Comparison of ENCODE assay signal across 11 cellular contexts in the genomic region with DNA sequence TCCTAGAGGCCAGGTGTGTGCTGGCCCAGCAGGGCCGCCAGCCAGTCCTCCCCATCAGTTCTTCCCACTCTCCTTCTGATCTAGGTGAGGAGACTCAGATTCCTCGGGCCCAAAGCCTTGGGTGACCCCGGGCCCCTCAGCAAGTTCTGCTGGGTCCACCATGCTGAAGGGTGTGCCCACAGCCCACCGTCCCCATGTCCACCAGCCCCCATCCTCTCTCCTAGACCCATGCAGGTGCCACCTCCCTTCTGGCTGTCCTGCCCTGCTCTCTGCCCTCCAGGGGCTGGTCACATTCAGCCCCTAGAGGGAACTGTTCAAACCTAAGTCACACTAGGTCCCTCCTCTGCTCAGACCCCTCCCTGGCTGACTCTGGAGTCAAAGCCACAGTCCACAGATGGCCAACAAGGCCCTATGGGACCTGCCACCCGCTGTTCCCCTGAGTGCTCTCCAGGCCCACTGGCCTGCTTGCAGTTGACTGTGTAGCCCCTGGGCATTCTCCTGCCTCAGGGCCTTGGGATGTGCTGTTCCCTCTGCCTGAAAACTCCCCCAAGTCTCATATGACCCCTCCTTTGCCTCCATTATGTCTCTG. TPM values are rescaled to one million over a fixed set of nuclear protein-coding genes. Genes with fewer than 3 reads are reported as not detected.
DNase-seq lines count a peak whose midpoint lies in the region; ATAC-seq lines count a peak whose summit lies in the region.
"Had no signal": no experiment of that assay in that cellular context is flagged by ENCODE, and none has a peak within 500 bp of the region (broad histone marks: within the 10 kb centered on the region; RNA-seq: fewer than 3 reads in every experiment).

No MANE protein-coding gene starts in this region.

- H3K36me3 ChIP-seq in CD4-positive, CD25-positive, alpha-beta regulatory T cell (ENCODE audit: control insufficient read depth, insufficient read depth, low read length): peaks cover 36% of the 10 kb centered on the region

- no peaks in the 10 kb centered on the region for H3K9me3 Mint-ChIP-seq in CD4-positive, CD25-positive, alpha-beta regulatory T cell
- no peaks in the 10 kb centered on the region for H3K9me3 Mint-ChIP-seq in IgD-negative memory B cell
- H3K9me3 Mint-ChIP-seq in central memory CD8-positive, alpha-beta T cell: no peaks in the 10 kb centered on the region

- H3K4me1 Mint-ChIP-seq in CD4-positive, CD25-positive, alpha-beta regulatory T cell: peaks cover 0 to 63% (median 34%) of the 10 kb centered on the region in 4 donors
- peaks cover 27 to 44% (median 38%) of the 10 kb centered on the region in 3 donors for H3K4me1 Mint-ChIP-seq in IgD-negative memory B cell
- peaks cover 36% of the 10 kb centered on the region for H3K4me1 Mint-ChIP-seq in central memory CD8-positive, alpha-beta T cell

- peak overlapping the region; percentile 47 for H3K27ac ChIP-seq in CD4-positive, CD25-positive, alpha-beta regulatory T cell (ENCODE audit: insufficient read depth, low read length, poor library complexity, severe bottlenecking)

- no peak overlapping the region for H3K4me3 ChIP-seq in CD4-positive, CD25-positive, alpha-beta regulatory T cell (ENCODE audit: low read depth, low read length)

- H3K9me3 ChIP-seq in CD4-positive, CD25-positive, alpha-beta regulatory T cell (ENCODE audit: control insufficient read depth in 2 of 2, low read length in 2 of 2): no peaks in the 10 kb centered on the region

- no peak for ATAC-seq in CD4-positive, CD25-positive, alpha-beta regulatory T cell (ENCODE audit: low read depth in 2 of 2)
- peak; percentile 1 for ATAC-seq in GM18907 (IDR thresholded peaks at IDR 0.05; ENCODE audit: unreplicated experiment)
- no peak for ATAC-seq in central memory CD8-positive, alpha-beta T cell (replicated peaks; ENCODE audit: extremely low read depth, poor library complexity, severe bottlenecking)

- H3K27me3 Mint-ChIP-seq in CD4-positive, CD25-positive, alpha-beta regulatory T cell: no peaks in the 10 kb centered on the region
- peaks cover 2% of the 10 kb centered on the region for H3K27me3 Mint-ChIP-seq in IgD-negative memory B cell
- H3K27me3 Mint-ChIP-seq in central memory CD8-positive, alpha-beta T cell: no peaks in the 10 kb centered on the region

- H3K36me3 Mint-ChIP-seq in CD4-positive, CD25-positive, alpha-beta regulatory T cell: peaks cover 13% of the 10 kb centered on the region
- peaks cover 7% of the 10 kb centered on the region for H3K36me3 Mint-ChIP-seq in IgD-negative memory B cell
- H3K36me3 Mint-ChIP-seq in central memory CD8-positive, alpha-beta T cell (ENCODE audit: insufficient read depth): peaks cover 28% of the 10 kb centered on the region

- H3K27me3 ChIP-seq in CD4-positive, CD25-positive, alpha-beta regulatory T cell (ENCODE audit: control insufficient read depth, insufficient read depth, low read length): no peaks in the 10 kb centered on the region

- DNase-seq in CD4-positive, CD25-positive, alpha-beta regulatory T cell: no peak
- no peak for DNase-seq in central memory CD8-positive, alpha-beta T cell (ENCODE audit: low spot score in 2 of 2)
- no peak for DNase-seq in OCI-M2 (lab: John Stamatoyannopoulos, UW; ENCODE audit: unreplicated experiment)
- DNase-seq in NK-92 (lab: John Stamatoyannopoulos, UW; ENCODE audit: unreplicated experiment): no peak
- no peak for DNase-seq in NCI-H1436 treated with DMSO at 0.1 percent for 48 hours (lab: John Stamatoyannopoulos, UW)
- no peak for DNase-seq in SKM-1 (lab: John Stamatoyannopoulos, UW; ENCODE audit: unreplicated experiment)
- DNase-seq: NCI-H146 had no signal

- H3K4me1 ChIP-seq in CD4-positive, CD25-positive, alpha-beta regulatory T cell (ENCODE audit: control insufficient read depth, insufficient read depth, low read length, poor library complexity, severe bottlenecking): peaks cover 42% of the 10 kb centered on the region

- peak overlapping the region in 3 of 4 donors; percentile 47 to 60 (median 50) for H3K4me3 Mint-ChIP-seq in CD4-positive, CD25-positive, alpha-beta regulatory T cell
- H3K4me3 Mint-ChIP-seq in IgD-negative memory B cell: peak overlapping the region; percentile 85 to 99 (median 93)
- peak overlapping the region; percentile 29 for H3K4me3 Mint-ChIP-seq in central memory CD8-positive, alpha-beta T cell

- H3K27ac Mint-ChIP-seq in CD4-positive, CD25-positive, alpha-beta regulatory T cell: peak overlapping the region; percentile 82 to 93 (median 92)
- peak overlapping the region; percentile 92 to 96 (median 94) for H3K27ac Mint-ChIP-seq in IgD-negative memory B cell
- peak overlapping the region; percentile 79 for H3K27ac Mint-ChIP-seq in central memory CD8-positive, alpha-beta T cell (ENCODE audit: low read depth)

RNA-seq across cellular contexts. Expression of gene TLR9, which starts 0.9 kb away (rescaled TPM):
- 0.27 TPM for total RNA-seq in CD4-positive, CD25-positive, alpha-beta regulatory T cell
- under 1 TPM in 1 of 4 donors, not detected in 3; 0.16 TPM for polyA plus RNA-seq in CD4-positive, CD25-positive, alpha-beta regulatory T cell
- polyA plus RNA-seq in IgD-negative memory B cell: 10.4 TPM
- total RNA-seq: glomerular endothelial cell, temporal lobe had no signal

RNA-seq across cellular contexts. Expression of gene TWF2, which starts 12.6 kb away (rescaled TPM):
- total RNA-seq in CD4-positive, CD25-positive, alpha-beta regulatory T cell: 62.4 TPM
- 100 to 1,000 TPM; 116 to 142 (median 131) TPM for polyA plus RNA-seq in CD4-positive, CD25-positive, alpha-beta regulatory T cell
- polyA plus RNA-seq in IgD-negative memory B cell: 108 TPM

RNA-seq across cellular contexts. Expression of gene PPM1M, which starts 19.2 kb away (rescaled TPM):
- total RNA-seq in CD4-positive, CD25-positive, alpha-beta regulatory T cell: 80.7 TPM
- polyA plus RNA-seq in CD4-positive, CD25-positive, alpha-beta regulatory T cell: 100 to 1,000 TPM in 1 of 4 donors, 10 to 100 TPM in 3; 55.5 to 104 (median 74.9) TPM
- 51.3 TPM for polyA plus RNA-seq in IgD-negative memory B cell

RNA-seq across cellular contexts. Expression of gene ALAS1, which starts 28.4 kb away (rescaled TPM):
- 17.1 TPM for total RNA-seq in CD4-positive, CD25-positive, alpha-beta regulatory T cell
- 10 to 100 TPM; 22.4 to 41.4 (median 34.2) TPM for polyA plus RNA-seq in CD4-positive, CD25-positive, alpha-beta regulatory T cell
- 24.8 TPM for polyA plus RNA-seq in IgD-negative memory B cell

RNA-seq across cellular contexts. Expression of gene WDR82, which starts 52.1 kb away (rescaled TPM):
- 116 TPM for total RNA-seq in CD4-positive, CD25-positive, alpha-beta regulatory T cell
- 100 to 1,000 TPM in 2 of 4 donors, 10 to 100 TPM in 2; 85.9 to 111 (median 103) TPM for polyA plus RNA-seq in CD4-positive, CD25-positive, alpha-beta regulatory T cell
- 55.0 TPM for polyA plus RNA-seq in IgD-negative memory B cell

Comparison
In these comparisons a context has a peak if more than half of its experiments do, and no peak if none do; other contexts are left out.
1. H3K4me3 Mint-ChIP-seq: peak in every context shown above with its lines; median percentile 93 in IgD-negative memory B cell; 50 in CD4-positive, CD25-positive, alpha-beta regulatory T cell; 29 in central memory CD8-positive, alpha-beta T cell.